In the genomic region with DNA sequence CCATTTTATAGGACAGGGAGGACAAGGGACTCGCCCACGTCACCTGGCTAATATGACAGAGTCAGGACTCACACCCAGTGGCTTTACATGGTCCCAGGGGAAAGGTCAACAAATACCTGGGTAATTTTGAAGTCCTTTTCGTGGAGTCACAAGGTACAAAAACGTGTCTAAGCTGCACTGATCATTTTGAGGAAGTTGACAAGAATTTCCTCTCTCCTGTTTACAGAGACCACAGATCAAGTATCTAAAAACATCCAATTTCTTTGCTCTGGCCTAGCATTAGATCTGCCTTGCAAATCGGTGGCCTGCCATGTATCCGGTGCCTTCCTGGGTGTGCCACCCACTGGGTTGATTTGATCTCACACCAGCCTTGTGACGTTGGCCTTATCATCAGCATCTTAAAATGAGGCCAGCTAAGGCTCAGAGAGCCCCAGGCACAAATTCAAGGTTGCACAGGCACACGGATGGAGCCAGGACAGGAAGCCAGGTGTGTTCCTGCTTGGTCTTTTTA, we compare ENCODE assay signal across 1 cellular context.
TF ChIP-seq lines count a peak whose summit lies in the region.

No MANE protein-coding gene starts in this region.

TF ChIP-seq in SK-N-SH treated with all-trans-retinoic acid at 6 μM for 48 hours, 23 proteins besides CTCF, POLR2A, EP300 and RAD21 (continued from another document):
- TF ChIP-seq, protein P1, sequence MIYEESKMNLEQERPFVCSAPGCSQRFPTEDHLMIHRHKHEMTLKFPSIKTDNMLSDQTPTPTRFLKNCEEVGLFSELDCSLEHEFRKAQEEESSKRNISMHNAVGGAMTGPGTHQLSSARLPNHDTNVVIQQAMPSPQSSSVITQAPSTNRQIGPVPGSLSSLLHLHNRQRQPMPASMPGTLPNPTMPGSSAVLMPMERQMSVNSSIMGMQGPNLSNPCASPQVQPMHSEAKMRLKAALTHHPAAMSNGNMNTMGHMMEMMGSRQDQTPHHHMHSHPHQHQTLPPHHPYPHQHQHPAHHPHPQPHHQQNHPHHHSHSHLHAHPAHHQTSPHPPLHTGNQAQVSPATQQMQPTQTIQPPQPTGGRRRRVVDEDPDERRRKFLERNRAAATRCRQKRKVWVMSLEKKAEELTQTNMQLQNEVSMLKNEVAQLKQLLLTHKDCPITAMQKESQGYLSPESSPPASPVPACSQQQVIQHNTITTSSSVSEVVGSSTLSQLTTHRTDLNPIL (CRISPR knock-in tag; IDR thresholded peaks at IDR 0.05; ENCODE audit: low read depth) = no peak
- TF ChIP-seq RARB (CRISPR knock-in tag; IDR thresholded peaks at IDR 0.05) = no peak
